8 cellular contexts compared by ENCODE assay signal in the genomic region with DNA sequence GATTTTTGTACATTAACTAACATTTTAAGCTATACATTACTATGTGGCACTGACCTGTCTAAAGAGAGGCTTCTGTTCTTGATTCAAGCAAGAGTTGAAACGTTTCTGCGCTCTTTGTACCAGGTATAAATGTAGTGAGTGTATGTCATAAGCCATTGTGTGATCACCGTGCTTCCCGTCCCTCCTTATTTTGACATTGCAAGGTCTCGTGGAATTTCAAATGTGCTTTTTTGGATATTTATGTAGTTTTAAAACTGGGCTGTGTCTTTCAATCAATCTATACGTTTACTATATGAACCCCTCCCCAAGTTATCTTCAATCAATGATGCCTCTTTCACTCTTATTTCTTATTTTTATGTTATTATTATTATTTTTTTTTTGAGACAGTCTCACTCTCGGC. TPM values are rescaled to one million over a fixed set of nuclear protein-coding genes. Genes with fewer than 3 reads are reported as not detected.
DNase-seq lines count a peak whose midpoint lies in the region; ATAC-seq and TF ChIP-seq lines count a peak whose summit lies in the region.

A gene with protein sequence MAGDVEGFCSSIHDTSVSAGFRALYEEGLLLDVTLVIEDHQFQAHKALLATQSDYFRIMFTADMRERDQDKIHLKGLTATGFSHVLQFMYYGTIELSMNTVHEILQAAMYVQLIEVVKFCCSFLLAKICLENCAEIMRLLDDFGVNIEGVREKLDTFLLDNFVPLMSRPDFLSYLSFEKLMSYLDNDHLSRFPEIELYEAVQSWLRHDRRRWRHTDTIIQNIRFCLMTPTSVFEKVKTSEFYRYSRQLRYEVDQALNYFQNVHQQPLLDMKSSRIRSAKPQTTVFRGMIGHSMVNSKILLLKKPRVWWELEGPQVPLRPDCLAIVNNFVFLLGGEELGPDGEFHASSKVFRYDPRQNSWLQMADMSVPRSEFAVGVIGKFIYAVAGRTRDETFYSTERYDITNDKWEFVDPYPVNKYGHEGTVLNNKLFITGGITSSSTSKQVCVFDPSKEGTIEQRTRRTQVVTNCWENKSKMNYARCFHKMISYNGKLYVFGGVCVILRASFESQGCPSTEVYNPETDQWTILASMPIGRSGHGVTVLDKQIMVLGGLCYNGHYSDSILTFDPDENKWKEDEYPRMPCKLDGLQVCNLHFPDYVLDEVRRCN (minus strand): TSS at position 101 of the 400 bp plus-strand sequence. CDS start 20,493 bp downstream, outside the sequence.

- peaks cover 8% of the 10 kb centered on the region; the same call in 1 of the 2 replicates for H3F3A ChIP-seq in SU-DHL-6 (ENCODE audit: insufficient read depth)

- no peaks in the 10 kb centered on the region for H3K27me3 ChIP-seq in SU-DHL-6 (ENCODE audit: low read length)

- H3K9me2 ChIP-seq in SU-DHL-6 (replicated peaks; ENCODE audit: insufficient read depth, low read length): no peaks in the 10 kb centered on the region

- H3K9ac ChIP-seq in SU-DHL-6 (ENCODE audit: low read length): peak within 1 kb of the TSS; percentile 87

- ATAC-seq in HG03045 (IDR thresholded peaks at IDR 0.05; ENCODE audit: unreplicated experiment): no peak

- H3K36me3 ChIP-seq in SU-DHL-6 (ENCODE audit: low read length): no peaks in the 10 kb centered on the region

- H3K79me2 ChIP-seq in SU-DHL-6 (ENCODE audit: insufficient read depth, low read length): peaks cover 29% of the 10 kb centered on the region

- peak within 1 kb of the TSS; percentile 83 for H3K4me2 ChIP-seq in SU-DHL-6 (ENCODE audit: low read depth, low read length, poor library complexity, severe bottlenecking)

- no peak for TF ChIP-seq CTCF in GM12865 (IDR thresholded peaks at IDR 0.05; ENCODE audit: insufficient read depth, low read depth, low read length, missing control alignments)
- no peak for TF ChIP-seq CTCF in SU-DHL-6 (IDR thresholded peaks at IDR 0.05; ENCODE audit: insufficient read depth, low read length, poor library complexity, severe bottlenecking)
- TF ChIP-seq CTCF in fibroblast of the aortic adventitia (IDR thresholded peaks at IDR 0.05; ENCODE audit: insufficient read depth, low read length): no peak
- TF ChIP-seq CTCF in retinal pigment epithelial cell (conservative IDR thresholded peaks at IDR 0.05; ENCODE audit: low read depth, low read length): no peak

- peak within 1 kb of the TSS; percentile 81 for H3K4me3 ChIP-seq in GM12865 (ENCODE audit: low read depth, low read length)
- H3K4me3 ChIP-seq in SU-DHL-6 (ENCODE audit: insufficient read depth, low read length, poor library complexity, severe bottlenecking): peak within 1 kb of the TSS; percentile 70
- H3K4me3 ChIP-seq in fibroblast of the aortic adventitia (ENCODE audit: low read depth, low read length): peak within 1 kb of the TSS; percentile 81
- H3K4me3 ChIP-seq in retinal pigment epithelial cell (ENCODE audit: low read length): peak within 1 kb of the TSS; percentile 57

- no peak within 1 kb of the TSS; the same call in 1 of the 2 replicates for H3K27ac ChIP-seq in SU-DHL-6 (ENCODE audit: low read depth, low read length)

- no peak for DNase-seq in GM12865 (ENCODE audit: low read depth)
- no peak for DNase-seq in fibroblast of the aortic adventitia (ENCODE audit: low read depth)
- DNase-seq in retinal pigment epithelial cell (ENCODE audit: low read depth): no peak
- DNase-seq in HK-2 (ENCODE audit: unreplicated experiment): no peak
- no peak for DNase-seq in dermis blood vessel endothelial cell
- DNase-seq in ureter (ENCODE audit: low spot score): no peak

- H4K20me1 ChIP-seq in SU-DHL-6 (ENCODE audit: low read depth, low read length): no peaks in the 10 kb centered on the region

- no peaks in the 10 kb centered on the region for H3K9me3 ChIP-seq in SU-DHL-6 (ENCODE audit: insufficient read depth, low read length)

- H2AFZ ChIP-seq in SU-DHL-6 (ENCODE audit: low read depth, low read length, severe bottlenecking): peak within 1 kb of the TSS; percentile 89

RNA-seq across cellular contexts. Expression of the gene that starts here (rescaled TPM):
- 7.0 and 13.2 TPM in 2 replicates for total RNA-seq in fibroblast of the aortic adventitia (ENCODE audit: low replicate concordance)
- 9.4 and 10.0 TPM in 2 replicates for total RNA-seq in dermis blood vessel endothelial cell
- total RNA-seq in ureter: 7.8 TPM
